22 cellular contexts compared by ENCODE assay signal in the genomic region with DNA sequence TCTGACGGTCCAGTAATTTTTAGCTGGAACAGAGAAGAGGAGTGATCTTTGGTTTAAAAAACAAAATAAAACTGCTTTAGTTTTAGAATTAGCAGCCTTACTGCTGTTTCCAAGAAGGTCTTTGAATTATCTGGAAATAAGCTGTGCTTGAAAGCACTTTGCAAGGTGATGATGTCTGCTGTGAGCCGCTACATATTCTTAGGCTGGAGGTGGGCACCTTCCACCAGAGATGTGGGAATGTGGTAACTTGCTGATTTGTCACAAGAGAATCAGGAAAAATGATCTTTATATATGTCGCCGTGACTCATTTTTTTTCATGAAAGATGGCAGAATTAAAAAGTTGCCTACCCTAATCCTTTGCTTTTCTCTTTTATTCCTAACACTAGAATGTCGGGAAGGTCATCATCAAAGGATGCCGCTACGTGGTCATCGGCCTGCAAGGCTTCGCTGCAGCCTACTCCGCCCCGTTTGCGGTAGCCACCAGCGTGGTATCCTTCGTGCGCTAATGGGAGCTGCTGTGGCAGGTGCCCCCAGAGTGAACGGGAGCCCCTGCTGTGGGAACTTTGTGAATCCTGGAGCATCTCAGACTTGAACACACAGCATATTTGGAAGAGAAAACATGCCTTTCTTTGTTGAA. TPM values are rescaled to one million over a fixed set of nuclear protein-coding genes. Genes with fewer than 3 reads are reported as not detected.
A peak's percentile ranks its signal among the peaks of the same experiment; 100 is the strongest.
DNase-seq lines count a peak whose midpoint lies in the region; ATAC-seq, FAIRE-seq and TF ChIP-seq lines count a peak whose summit lies in the region.
"Had no signal": no experiment of that assay in that cellular context is flagged by ENCODE, and none has a peak within 500 bp of the region (broad histone marks: within the 10 kb centered on the region; RNA-seq: fewer than 3 reads in every experiment).

No MANE protein-coding gene starts in this region.

- no peaks in the 10 kb centered on the region for H3K36me3 ChIP-seq in K562 (ENCODE audit: control insufficient read depth, insufficient read depth, low read length)
- H3K36me3 ChIP-seq in esophagus muscularis mucosa = peaks cover 0 to 17% (median 13%) of the 10 kb centered on the region in 4 donors

- no peak overlapping the region for H3K9ac ChIP-seq in K562 (ENCODE audit: insufficient read depth in 1 of 2, low read depth in 2 of 2, low read length in 2 of 2)

- no peak for TF ChIP-seq RAD21 in K562 (CRISPR knock-in tag; conservative IDR thresholded peaks at IDR 0.05 in 1 of 2, IDR thresholded peaks at IDR 0.05 in 1 of 2)

- H3K79me2 ChIP-seq in K562 (ENCODE audit: control insufficient read depth, insufficient read depth, low read length) = no peaks in the 10 kb centered on the region

- TF ChIP-seq CTCF in K562 (IDR thresholded peaks at IDR 0.05 in 2 of 3, conservative IDR thresholded peaks at IDR 0.05 in 1 of 3; ENCODE audit: insufficient read depth in 2 of 3, low read depth in 1 of 3, low read length in 3 of 3) = no peak
- no peak for TF ChIP-seq CTCF in esophagus muscularis mucosa (IDR thresholded peaks at IDR 0.05)

- peaks cover under 1% of the 10 kb centered on the region for H3K4me1 Mint-ChIP-seq in activated CD4-positive, alpha-beta T cell treated with anti-CD3 and anti-CD28 coated beads, Interleukin-2, amount 10 ng/mL, durations not matched to agents 24 days and 14 days

- CTCF ChIA-PET in K562 (lab: Yijun Ruan, JAX; ENCODE audit: low intra/inter-chr PET ratio) = no interaction called here

- H3K27me3 ChIP-seq in K562 (ENCODE audit: control insufficient read depth in 2 of 2, insufficient read depth in 2 of 2, low read length in 2 of 2) (peaks cover 6 to 42% of the 10 kb centered on the region in 2 experiments; a peak in 3 of 5 replicates), esophagus muscularis mucosa (no peaks in the 10 kb centered on the region)

- TF ChIP-seq EP300 in K562 (IDR thresholded peaks at IDR 0.05; ENCODE audit: low read length) = no peak
- no peak for TF ChIP-seq EP300 in esophagus muscularis mucosa (IDR thresholded peaks at IDR 0.05)

- H3K27ac ChIP-seq in K562 (ENCODE audit: extremely low read depth, low read depth, low read length) (no peak overlapping the region), esophagus muscularis mucosa (replicated peaks in 1 of 4) (no peak overlapping the region)
- H3K27ac ChIP-seq: 22Rv1, A549, C4-2B, HL-60 had no signal

- H3K4me3 ChIP-seq in K562 (no peak overlapping the region), esophagus muscularis mucosa (no peak overlapping the region)
- H3K4me3 ChIP-seq: A549 had no signal

- 3% methylated on average over 16 of the region's 16 CpGs for WGBS in K562 (ENCODE audit: insufficient coverage, low coverage, missing lambda C conversion rate)
- WGBS in esophagus muscularis mucosa = 95% methylated on average over 16 of the region's 16 CpGs

- peaks cover 15% of the 10 kb centered on the region for H3K27me3 Mint-ChIP-seq in activated CD4-positive, alpha-beta T cell treated with anti-CD3 and anti-CD28 coated beads, Interleukin-2, amount 10 ng/mL, durations not matched to agents 24 days and 14 days

- no peak overlapping the region for H3K4me3 Mint-ChIP-seq in activated CD4-positive, alpha-beta T cell treated with anti-CD3 and anti-CD28 coated beads, Interleukin-2, amount 10 ng/mL, durations not matched to agents 24 days and 14 days
- H3K4me3 Mint-ChIP-seq: CD4-positive, alpha-beta T cell; H9 had no signal

- intact Hi-C loops in activated CD4-positive, alpha-beta T cell treated with anti-CD3 and anti-CD28 coated beads, Interleukin-2, amount 10 ng/mL, durations not matched to agents 24 days and 14 days (cut with micrococcal nuclease) = no loop called here
- intact Hi-C loops in K562 (cut with micrococcal nuclease) = no loop called here
- intact Hi-C loops in esophagus muscularis mucosa (cut with DNase I) = no loop called here

- no peaks in the 10 kb centered on the region for H4K20me1 ChIP-seq in K562 (replicated peaks; ENCODE audit: control insufficient read depth, insufficient read depth, low read length)

- ATAC-seq in K562 = 0 out of 3 replicates have a peak, but pooled peaks have one; percentile 22
- ATAC-seq in GM18519 (IDR thresholded peaks at IDR 0.05; ENCODE audit: low FRiP score, unreplicated experiment) = no peak
- ATAC-seq in GM18517 (IDR thresholded peaks at IDR 0.05; ENCODE audit: unreplicated experiment) = no peak
- ATAC-seq in HG02885 (IDR thresholded peaks at IDR 0.05; ENCODE audit: poor library complexity, unreplicated experiment) = no peak
- ATAC-seq: A549 had no signal

- H3K9me3 Mint-ChIP-seq in activated CD4-positive, alpha-beta T cell treated with anti-CD3 and anti-CD28 coated beads, Interleukin-2, amount 10 ng/mL, durations not matched to agents 24 days and 14 days = no peaks in the 10 kb centered on the region
- H3K9me3 Mint-ChIP-seq: CD4-positive, alpha-beta T cell; H9 had no signal

- no peak overlapping the region for H3K4me2 ChIP-seq in K562 (ENCODE audit: insufficient read depth, low read length)
- H3K4me2 ChIP-seq: A549 had no signal

- no peak for TF ChIP-seq POLR2A in K562 (conservative IDR thresholded peaks at IDR 0.05)
- TF ChIP-seq POLR2A in esophagus muscularis mucosa (IDR thresholded peaks at IDR 0.05; ENCODE audit: low read depth) = no peak

- H3K9me3 ChIP-seq in K562 (replicated peaks; ENCODE audit: control insufficient read depth, insufficient read depth, low read depth, low read length) (no peaks in the 10 kb centered on the region), esophagus muscularis mucosa (no peaks in the 10 kb centered on the region)
- H3K9me3 ChIP-seq: A549, Caco-2 had no signal

- POLR2A ChIA-PET in K562 (lab: Yijun Ruan, JAX) = no interaction called here

- H3K27ac Mint-ChIP-seq in activated CD4-positive, alpha-beta T cell treated with anti-CD3 and anti-CD28 coated beads, Interleukin-2, amount 10 ng/mL, durations not matched to agents 24 days and 14 days = no peak overlapping the region
- H3K27ac Mint-ChIP-seq: CD4-positive, alpha-beta T cell; H9 had no signal

- BruUV-seq in K562 (replicated peaks; lab: Mats Ljungman, UMichigan) = no TSS peak

- in situ Hi-C loops in K562 (cut with MboI) = no loop called here

- H3K4me1 ChIP-seq in K562 (replicated peaks in 1 of 2; ENCODE audit: control insufficient read depth in 2 of 2, insufficient read depth in 2 of 2, low read length in 2 of 2) (no peaks in the 10 kb centered on the region), esophagus muscularis mucosa (peaks cover 3 to 18% (median 8%) of the 10 kb centered on the region in 4 donors)

- no peak for FAIRE-seq in K562 (lab: Jason Lieb, UNC)
- FAIRE-seq: A549, D721Med, GM12892, GM18507, GM19239, H1 had no signal

- peak; percentile 26 for DNase-seq in activated CD4-positive, alpha-beta T cell treated with anti-CD3 and anti-CD28 coated beads, Interleukin-2, amount 10 ng/mL, durations not matched to agents 24 days and 14 days
- DNase-seq in activated CD4-positive, alpha-beta T cell treated with anti-CD3 and anti-CD28 coated beads for 4 hours = no peak
- DNase-seq in K562 (ENCODE audit: extremely low read depth in 1 of 4, low spot score in 3 of 4) = peak in 1 of 4 experiments; percentile 6
- DNase-seq in esophagus muscularis mucosa (ENCODE audit: extremely low spot score) = peak; percentile 62
- peak; percentile 49 for DNase-seq in putamen (ENCODE audit: low spot score)
- DNase-seq: AML-193; CD4-positive, alpha-beta T cell; GDM1; H9 had no signal

- no peak overlapping the region for H2AFZ ChIP-seq in K562 (ENCODE audit: low read depth, low read length)

- no peaks in the 10 kb centered on the region for H3K9me1 ChIP-seq in K562 (ENCODE audit: control insufficient read depth, insufficient read depth, low read length)

- H3K36me3 Mint-ChIP-seq in activated CD4-positive, alpha-beta T cell treated with anti-CD3 and anti-CD28 coated beads, Interleukin-2, amount 10 ng/mL, durations not matched to agents 24 days and 14 days (ENCODE audit: low read depth) = no peaks in the 10 kb centered on the region

RNA-seq across cellular contexts. Expression of a gene that starts 6.2 kb away (rescaled TPM):
- total RNA-seq in activated CD4-positive, alpha-beta T cell treated with anti-CD3 and anti-CD28 coated beads, Interleukin-2, amount 10 ng/mL, durations not matched to agents 24 days and 14 days = 0.05 TPM in 1 of 2 replicates, not detected in the other
- total RNA-seq in K562 (2011; cell fraction: chromatin; rRNA removed; ENCODE audit: low replicate concordance) = not detected in 2 replicates
- not detected in 2 replicates for total RNA-seq in K562 (2011; cell fraction: nucleolus; rRNA removed)
- not detected in 2 replicates for total RNA-seq in K562 (2011; cell fraction: nucleoplasm; rRNA removed)
- total RNA-seq in K562 (2014; rRNA removed) (not detected in 2 replicates), K562 (2014; rRNA removed; fragmentation: Illumina TruSeq; extraction: Trizol) (not detected in 2 replicates), K562 (2015; rRNA removed; fragmentation: Illumina TruSeq; extraction: Trizol) (not detected in 2 replicates), K562 (2021) (0.09 TPM in 1 of 2 replicates, not detected in the other), esophagus muscularis mucosa (10 to 100 TPM; 10.8 to 24.0 (median 12.4) TPM)
- polyA plus RNA-seq in K562 (2011; rRNA removed) (not detected in 2 replicates), K562 (2014; fragmentation: Illumina TruSeq; extraction: Trizol) (not detected in 2 replicates), K562 (2014; fragmentation: Nextera tagmentation; extraction: Ambion mirVana) (not detected), K562 (2014; rRNA removed) (not detected in 2 replicates)
- polyA plus RNA-seq in K562 (2011; cell fraction: cytosol; rRNA removed) = not detected in 2 replicates
- not detected in 2 replicates for polyA plus RNA-seq in K562 (2011; cell fraction: nucleus; rRNA removed)
- not detected in 2 replicates for polyA plus RNA-seq in K562 (2012)
- polyA minus RNA-seq in K562 (2011; rRNA and poly(A)+ RNA removed) = not detected in 2 replicates
- not detected in 2 replicates for polyA minus RNA-seq in K562 (2011; cell fraction: cytosol; rRNA and poly(A)+ RNA removed)
- not detected in 2 replicates for polyA minus RNA-seq in K562 (2011; cell fraction: nucleus; rRNA and poly(A)+ RNA removed)

RNA-seq across cellular contexts. Expression of a gene that starts 51.8 kb away (rescaled TPM):
- not detected in 2 replicates for total RNA-seq in activated CD4-positive, alpha-beta T cell treated with anti-CD3 and anti-CD28 coated beads, Interleukin-2, amount 10 ng/mL, durations not matched to agents 24 days and 14 days
- not detected in 2 replicates for total RNA-seq in K562 (2011; cell fraction: chromatin; rRNA removed; ENCODE audit: low replicate concordance)
- total RNA-seq in K562 (2011; cell fraction: nucleolus; rRNA removed) = not detected in 2 replicates
- not detected in 2 replicates for total RNA-seq in K562 (2011; cell fraction: nucleoplasm; rRNA removed)
- total RNA-seq in K562 (2014; rRNA removed) (not detected in 2 replicates), K562 (2014; rRNA removed; fragmentation: Illumina TruSeq; extraction: Trizol) (not detected in 2 replicates), K562 (2015; rRNA removed; fragmentation: Illumina TruSeq; extraction: Trizol) (not detected in 2 replicates), K562 (2021) (0.11 and 0.35 TPM in 2 replicates), esophagus muscularis mucosa (10 to 100 TPM; 15.6 to 22.9 (median 20.5) TPM)
- polyA plus RNA-seq in K562 (2011; rRNA removed) (not detected in 2 replicates), K562 (2014; fragmentation: Illumina TruSeq; extraction: Trizol) (not detected in 2 replicates), K562 (2014; fragmentation: Nextera tagmentation; extraction: Ambion mirVana) (under 1 TPM in 1 of 2 experiments, not detected in 1; 0.03 TPM), K562 (2014; rRNA removed) (not detected in 2 replicates)
- polyA plus RNA-seq in K562 (2011; cell fraction: cytosol; rRNA removed) = not detected in 2 replicates
- polyA plus RNA-seq in K562 (2011; cell fraction: nucleus; rRNA removed) = not detected in 2 replicates
- 0.11 TPM in 1 of 2 replicates, not detected in the other for polyA plus RNA-seq in K562 (2012)
- not detected in 2 replicates for polyA minus RNA-seq in K562 (2011; rRNA and poly(A)+ RNA removed)
- polyA minus RNA-seq in K562 (2011; cell fraction: cytosol; rRNA and poly(A)+ RNA removed) = not detected in 2 replicates
- not detected in 2 replicates for polyA minus RNA-seq in K562 (2011; cell fraction: nucleus; rRNA and poly(A)+ RNA removed)
- total RNA-seq: CD4-positive, alpha-beta T cell had no signal

Comparison
In these comparisons a context has a peak if more than half of its experiments do, and no peak if none do; other contexts are left out.
1. DNase-seq: peak in activated CD4-positive, alpha-beta T cell treated with anti-CD3 and anti-CD28 coated beads, Interleukin-2, amount 10 ng/mL, durations not matched to agents 24 days and 14 days (single experiment), esophagus muscularis mucosa (single experiment) and putamen (single experiment); none in activated CD4-positive, alpha-beta T cell treated with anti-CD3 and anti-CD28 coated beads for 4 hours (0 of 2).
2. RNA of a gene that starts 6.2 kb away (total RNA-seq): 10.8 to 24.0 TPM in esophagus muscularis mucosa; 0.05 TPM in activated CD4-positive, alpha-beta T cell treated with anti-CD3 and anti-CD28 coated beads, Interleukin-2, amount 10 ng/mL, durations not matched to agents 24 days and 14 days and 0.09 TPM in K562; every median in the first group is over 10 times any median in the second.
3. RNA of a gene that starts 51.8 kb away (total RNA-seq): 15.6 to 22.9 TPM in esophagus muscularis mucosa; 0.11 to 0.35 TPM in K562 and not detected in activated CD4-positive, alpha-beta T cell treated with anti-CD3 and anti-CD28 coated beads, Interleukin-2, amount 10 ng/mL, durations not matched to agents 24 days and 14 days; every median in the first group is over 10 times any median in the second.